In genomic region chr12:103197725-103198388, GRCh38 we compare ENCODE assay signal across 18 cellular contexts.
DNase-seq lines count a peak whose midpoint lies in the region; ATAC-seq and TF ChIP-seq lines count a peak whose summit lies in the region.
"Had no signal": no experiment of that assay in that cellular context is flagged by ENCODE, and none has a peak within 500 bp of the region (broad histone marks: within the 10 kb centered on the region; RNA-seq: fewer than 3 reads in every experiment).

No MANE protein-coding gene starts in this region.

- H3K4me3 Mint-ChIP-seq in H9 (no peak overlapping the region), endodermal cell (no peak overlapping the region)
- H3K4me3 Mint-ChIP-seq: CD14-positive monocyte; HFFc6; T-helper 1 cell treated with Interleukin-12 subunit alpha and Interleukin-12 subunit beta and Interleukin-4 antibody, amounts not matched to agents 30 μg/mL and 1 μg/mL, for 36 hours had no signal

- H3K27ac ChIP-seq in H9 (ENCODE audit: insufficient read length, low read depth, low read length): no peak overlapping the region
- no peak overlapping the region for H3K27ac ChIP-seq in endodermal cell (ENCODE audit: low read depth, low read length)
- H3K27ac ChIP-seq in PC-3 (ENCODE audit: low read length): no peak overlapping the region
- H3K27ac ChIP-seq: SJSA1 had no signal

- H2BK20ac ChIP-seq in H9 (ENCODE audit: low read depth, low read length, poor library complexity, severe bottlenecking): no peak overlapping the region

- no peak overlapping the region for H2BK15ac ChIP-seq in H9 (ENCODE audit: low read depth, low read length)

- intact Hi-C loops in PC-3 (cut with micrococcal nuclease): no loop called here

- H3K23ac ChIP-seq in H9 (ENCODE audit: insufficient read length, low read depth, low read length): no peak overlapping the region

- no TSS peak for BruUV-seq in PC-3 (replicated peaks; lab: Mats Ljungman, UMichigan)

- H3K27me3 ChIP-seq in H9 (ENCODE audit: insufficient read depth, low read length) (no peaks in the 10 kb centered on the region), endodermal cell (ENCODE audit: control insufficient read depth, insufficient read depth, low read length, poor library complexity, severe bottlenecking) (no peaks in the 10 kb centered on the region), PC-3 (ENCODE audit: low read length) (no peaks in the 10 kb centered on the region)
- H3K27me3 ChIP-seq: SJSA1 had no signal

- no peak overlapping the region for H4K8ac ChIP-seq in H9 (replicated peaks; ENCODE audit: insufficient read length, low read depth, low read length)

- H3K56ac ChIP-seq in H9 (ENCODE audit: insufficient read length, low read depth, low read length): no peak overlapping the region

- no peak for ATAC-seq in GM19324 (IDR thresholded peaks at IDR 0.05; ENCODE audit: low FRiP score, unreplicated experiment)
- no peak for ATAC-seq in PC-3
- no peak for ATAC-seq in GM21529 (IDR thresholded peaks at IDR 0.05; ENCODE audit: unreplicated experiment)

- H3K27me3 Mint-ChIP-seq in H9 (ENCODE audit: low read depth): no peaks in the 10 kb centered on the region; the same call in 1 of the 2 replicates
- H3K27me3 Mint-ChIP-seq in endodermal cell (ENCODE audit: insufficient read depth): no peaks in the 10 kb centered on the region

- no peak overlapping the region for H4K5ac ChIP-seq in H9 (ENCODE audit: insufficient read length, low read depth, low read length)

- H3K18ac ChIP-seq in H9 (ENCODE audit: insufficient read length, low read depth, low read length): no peak overlapping the region

- no peak overlapping the region for H2AK5ac ChIP-seq in H9 (ENCODE audit: insufficient read length, low read length)

- no peaks in the 10 kb centered on the region for H3K79me1 ChIP-seq in H9 (ENCODE audit: insufficient read depth, low read depth, low read length, poor library complexity, severe bottlenecking)

- peak; percentile 38 for DNase-seq in H9
- peak; percentile 52 for DNase-seq in NCI-H146 treated with DMSO at 0.1 percent for 48 hours (lab: John Stamatoyannopoulos, UW; ENCODE audit: unreplicated experiment)
- peak; percentile 83 for DNase-seq in NCI-H345 (lab: John Stamatoyannopoulos, UW)
- DNase-seq in endodermal cell: peak; percentile 57
- DNase-seq in PC-3: no peak
- DNase-seq: GF-D8, HFFc6, KBM-7, NCI-H1417, NCI-H1930, NCI-H2227 treated with DMSO at 0.1 percent for 48 hours, NCI-H526 treated with DMSO at 0.1 percent for 48 hours, RPMI8226 had no signal

- peaks cover 4 to 7% of the 10 kb centered on the region in 2 experiments; a peak in 4 of 5 replicates for H3K9me3 Mint-ChIP-seq in H9
- no peaks in the 10 kb centered on the region for H3K9me3 Mint-ChIP-seq in endodermal cell
- H3K9me3 Mint-ChIP-seq: T-helper 1 cell treated with Interleukin-12 subunit alpha and Interleukin-12 subunit beta and Interleukin-4 antibody, amounts not matched to agents 30 μg/mL and 1 μg/mL, for 36 hours had no signal

- peaks cover 0 to 4% (median 0%) of the 10 kb centered on the region in 3 experiments; a peak in 3 of 7 replicates for H3K36me3 Mint-ChIP-seq in H9 (ENCODE audit: insufficient read depth in 1 of 3, low read depth in 3 of 3)
- no peaks in the 10 kb centered on the region for H3K36me3 Mint-ChIP-seq in endodermal cell (ENCODE audit: low read depth)
- H3K36me3 Mint-ChIP-seq: CD14-positive monocyte had no signal

- no peak overlapping the region for H3K4ac ChIP-seq in H9 (ENCODE audit: low read depth, low read length)

- H3K4me1 Mint-ChIP-seq in H9 (peaks cover 21% of the 10 kb centered on the region in 2 experiments), endodermal cell (no peaks in the 10 kb centered on the region)
- H3K4me1 Mint-ChIP-seq: CD14-positive monocyte had no signal

- no peak overlapping the region for H2BK120ac ChIP-seq in H9 (ENCODE audit: low read depth, low read length, poor library complexity, severe bottlenecking)

- H3K27ac Mint-ChIP-seq in H9: peak overlapping the region; percentile 2 to 81 (median 58); a peak in 4 of 7 replicates
- H3K27ac Mint-ChIP-seq in endodermal cell: peak overlapping the region; percentile 8
- H3K27ac Mint-ChIP-seq: CD14-positive monocyte; HFFc6; T-helper 1 cell treated with Interleukin-12 subunit alpha and Interleukin-12 subunit beta and Interleukin-4 antibody, amounts not matched to agents 30 μg/mL and 1 μg/mL, for 36 hours had no signal

- no peak overlapping the region for H2AFZ ChIP-seq in H9 (ENCODE audit: low read length)
- no peak overlapping the region for H2AFZ ChIP-seq in PC-3 (ENCODE audit: low read length)

- H3K36me3 ChIP-seq in endodermal cell (ENCODE audit: control insufficient read depth, insufficient read depth, low read length) (no peaks in the 10 kb centered on the region), PC-3 (ENCODE audit: low read depth, low read length) (no peaks in the 10 kb centered on the region)
- H3K36me3 ChIP-seq: SJSA1 had no signal

- no peaks in the 10 kb centered on the region for H3F3A ChIP-seq in PC-3 (ENCODE audit: low read length, unreplicated experiment)

- TF ChIP-seq CTCF in H9 (conservative IDR thresholded peaks at IDR 0.05) (no peak), endodermal cell (conservative IDR thresholded peaks at IDR 0.05) (no peak), PC-3 (conservative IDR thresholded peaks at IDR 0.05; ENCODE audit: low read depth, low read length) (no peak)

- H3K9me2 ChIP-seq in PC-3 (replicated peaks; ENCODE audit: low read length): no peaks in the 10 kb centered on the region

- no peak overlapping the region for H2BK5ac ChIP-seq in H9 (ENCODE audit: insufficient read length, low read length)

- POLR2A ChIA-PET in PC-3 (lab: Charles Lee; ENCODE audit: unreplicated experiment): no interaction called here

- H3K79me2 ChIP-seq in H9 (ENCODE audit: insufficient read depth, low read length) (no peaks in the 10 kb centered on the region), PC-3 (ENCODE audit: low read length) (no peaks in the 10 kb centered on the region)

- no peaks in the 10 kb centered on the region for H3K23me2 ChIP-seq in H9 (ENCODE audit: insufficient read length, low read depth, low read length, poor library complexity, severe bottlenecking)

- CTCF ChIA-PET in PC-3 (lab: Charles Lee): no interaction called here

- WGBS in H9 (ENCODE audit: extremely low coverage, insufficient read length, low lambda C conversion rate): no CpG with 5 or more reads among the region's 3 CpGs
- WGBS in endodermal cell (ENCODE audit: insufficient coverage in 1 of 2, insufficient read length in 1 of 2), 2 experiments: 82 to 100% methylated on average over 1 to 3 of the region's 3 CpGs

- H3K4me3 ChIP-seq in endodermal cell (ENCODE audit: low read length) (no peak overlapping the region), PC-3 (ENCODE audit: low read length) (no peak overlapping the region)
- H3K4me3 ChIP-seq: SJSA1 had no signal

- H3K9ac ChIP-seq in H9 (ENCODE audit: extremely low read depth, insufficient read length, low read length): no peak overlapping the region
- H3K9ac ChIP-seq in endodermal cell (ENCODE audit: extremely low read depth, low read length, poor library complexity, severe bottlenecking): no peak overlapping the region
- H3K9ac ChIP-seq in PC-3 (ENCODE audit: low read length): no peak overlapping the region

- H2BK12ac ChIP-seq in H9 (ENCODE audit: insufficient read length, low read depth, low read length): no peak overlapping the region

- H3K9me3 ChIP-seq in H9 (ENCODE audit: control insufficient read depth, low read depth, low read length) (no peaks in the 10 kb centered on the region), endodermal cell (ENCODE audit: control insufficient read depth, low read length) (no peaks in the 10 kb centered on the region), PC-3 (ENCODE audit: low read length) (no peaks in the 10 kb centered on the region; the same call in none of the 2 replicates)
- H3K9me3 ChIP-seq: SJSA1 had no signal

- H3K4me1 ChIP-seq in H9 (ENCODE audit: insufficient read depth, low read length) (0 out of 2 replicates have a peak, but pooled peaks cover 5% of the 10 kb centered on the region), endodermal cell (ENCODE audit: control insufficient read depth, insufficient read depth, low read length) (no peaks in the 10 kb centered on the region), PC-3 (ENCODE audit: insufficient read depth, low read length) (no peaks in the 10 kb centered on the region)
- H3K4me1 ChIP-seq: SJSA1 had no signal

- H3K4me2 ChIP-seq in H9 (ENCODE audit: insufficient read depth, insufficient read length, low read length) (no peak overlapping the region), PC-3 (ENCODE audit: low read length) (no peak overlapping the region)

- H3T11ph ChIP-seq in H9 (ENCODE audit: low read length): no peak overlapping the region

- H4K91ac ChIP-seq in H9 (ENCODE audit: insufficient read length, low read depth, low read length): no peak overlapping the region

- no peak overlapping the region for H3K14ac ChIP-seq in H9 (ENCODE audit: insufficient read depth, low read length)

- H4K20me1 ChIP-seq in H9 (ENCODE audit: control insufficient read depth, insufficient read depth, insufficient read length): no peaks in the 10 kb centered on the region
- H4K20me1 ChIP-seq in PC-3 (ENCODE audit: low read length): no peaks in the 10 kb centered on the region
